ENCODE assay signal across 21 cellular contexts in genomic region chr6:166530211-166531045, GRCh38. TPM values are rescaled to one million over a fixed set of nuclear protein-coding genes. Genes with fewer than 3 reads are reported as not detected.
DNase-seq lines count a peak whose midpoint lies in the region; ATAC-seq, FAIRE-seq and TF ChIP-seq lines count a peak whose summit lies in the region.
"Had no signal": no experiment of that assay in that cellular context is flagged by ENCODE, and none has a peak within 500 bp of the region (broad histone marks: within the 10 kb centered on the region; RNA-seq: fewer than 3 reads in every experiment).

No MANE protein-coding gene starts in this region.

- ATAC-seq in HepG2 (peak; percentile 21; the same call in 2 of the 3 replicates), right lobe of liver (no peak), esophagus mucosa (peak; percentile 76), GM18868 (IDR thresholded peaks at IDR 0.05; ENCODE audit: unreplicated experiment) (no peak)
- ATAC-seq: GM12878, K562 had no signal

- no peaks in the 10 kb centered on the region for H3K4me1 ChIP-seq in HepG2 (ENCODE audit: insufficient read depth, low read length)
- H3K4me1 ChIP-seq in right lobe of liver = no peaks in the 10 kb centered on the region
- H3K4me1 ChIP-seq: HAP-1 had no signal

- CTCF ChIA-PET in HepG2 (lab: Yijun Ruan, JAX; ENCODE audit: low intra/inter-chr PET ratio, low total read pairs) = no interaction called here

- H3K36me3 ChIP-seq in HepG2 (replicated peaks in 1 of 2; ENCODE audit: control insufficient read depth in 1 of 2, insufficient read depth in 2 of 2, low read length in 2 of 2) (no peaks in the 10 kb centered on the region), right lobe of liver (no peaks in the 10 kb centered on the region)
- H3K36me3 ChIP-seq: HAP-1 had no signal

- no peak overlapping the region for H3K27ac ChIP-seq in HepG2 (ENCODE audit: extremely low read length, insufficient read depth, low read length)
- H3K27ac ChIP-seq in right lobe of liver = no peak overlapping the region
- H3K27ac ChIP-seq: C4-2B had no signal

- no TSS peak for BruUV-seq in HepG2 (replicated peaks; lab: Mats Ljungman, UMichigan)

- TF ChIP-seq CTCF in HepG2 (CRISPR knock-in tag; IDR thresholded peaks at IDR 0.05) (no peak), right lobe of liver (IDR thresholded peaks at IDR 0.05) (no peak)

- peaks cover 8 to 69% of the 10 kb centered on the region in 2 experiments; a peak in 4 of 5 replicates for H3K27me3 ChIP-seq in HepG2 (ENCODE audit: control insufficient read depth in 1 of 2, insufficient read depth in 2 of 2, low read length in 2 of 2)
- no peaks in the 10 kb centered on the region for H3K27me3 ChIP-seq in right lobe of liver

- TF ChIP-seq RAD21 in HepG2 (CRISPR knock-in tag; IDR thresholded peaks at IDR 0.05) = no peak

- TF ChIP-seq EP300 in HepG2 (IDR thresholded peaks at IDR 0.05; ENCODE audit: low read depth in 2 of 2, low read length in 2 of 2) = no peak
- no peak for TF ChIP-seq EP300 in HepG2 (CRISPR knock-in tag; IDR thresholded peaks at IDR 0.05; ENCODE audit: borderline replicate concordance)

- H3K4me3 ChIP-seq in HepG2 (replicated peaks in 1 of 3; ENCODE audit: insufficient read depth in 1 of 3, low read depth in 2 of 3, low read length in 3 of 3) (no peak overlapping the region), right lobe of liver (no peak overlapping the region)
- H3K4me3 ChIP-seq: GM12878, HAP-1, K562 had no signal

- no peak overlapping the region for H2AFZ ChIP-seq in HepG2 (ENCODE audit: low read length)

- no peak for TF ChIP-seq POLR2A in HepG2 (IDR thresholded peaks at IDR 0.05; ENCODE audit: insufficient read depth in 1 of 2, low read depth in 2 of 2, low read length in 2 of 2)
- TF ChIP-seq POLR2A in right lobe of liver (IDR thresholded peaks at IDR 0.05) = no peak

- no peak for FAIRE-seq in HepG2 (lab: Jason Lieb, UNC)
- FAIRE-seq: GM12878, GM18507, K562 had no signal

- H4K20me1 ChIP-seq in HepG2 (ENCODE audit: insufficient read depth, low read length) = no peaks in the 10 kb centered on the region

- WGBS in HepG2 (ENCODE audit: low lambda C conversion rate) = 23% methylated on average over 25 of the region's 26 CpGs
- WGBS in right lobe of liver (ENCODE audit: insufficient coverage, low coverage, low lambda C conversion rate, missing lambda C conversion rate) = 91% methylated on average over 8 of the region's 26 CpGs

- H3K9ac ChIP-seq in HepG2 (ENCODE audit: insufficient read depth, low read depth, low read length) = no peak overlapping the region

- H3K4me2 ChIP-seq in HepG2 (ENCODE audit: low read depth, low read length) = no peak overlapping the region

- H3K9me3 ChIP-seq in HepG2 (ENCODE audit: low read length) (no peaks in the 10 kb centered on the region), right lobe of liver (no peaks in the 10 kb centered on the region)
- H3K9me3 ChIP-seq: HAP-1 had no signal

- no peak for DNase-seq in HepG2 (ENCODE audit: low spot score)
- no peak for DNase-seq in right lobe of liver
- DNase-seq in SW480 (ENCODE audit: low spot score) = peak; percentile 70
- no peak for DNase-seq in activated CD4-positive, alpha-beta T cell treated with anti-CD3 and anti-CD28 coated beads for 4 hours
- no peak for DNase-seq in hepatic stellate cell (ENCODE audit: low spot score)
- no peak for DNase-seq in GDM1 (lab: John Stamatoyannopoulos, UW)
- DNase-seq: 8988T; NCI-H1048; NCI-H1694; NCI-H2107; NCI-H345; NCI-H69; NK-92 treated with Interleukin-12 subunit alpha and Interleukin-12 subunit beta, amount 100 ng/mL, for 24 hours; SHP77 treated with DMSO at 0.1 percent for 48 hours had no signal

- intact Hi-C loops in HepG2 (cut with micrococcal nuclease; ENCODE audit: unreplicated experiment) (no loop called here), right lobe of liver (cut with DNase I) (no loop called here)

- in situ Hi-C loops in HepG2 (cut with HindIII; ENCODE audit: extremely low pct_ligation_motif_present, low pct_unique_long_range_greater_than_20kb) = no loop called here

- H3K79me2 ChIP-seq in HepG2 (ENCODE audit: insufficient read depth, low read length) = no peaks in the 10 kb centered on the region

- POLR2A ChIA-PET in HepG2 (lab: Yijun Ruan, JAX) = no interaction called here

TF ChIP-seq in HepG2, 621 proteins besides CTCF, POLR2A, EP300 and RAD21:
- TF ChIP-seq ZBTB7B (CRISPR knock-in tag; IDR thresholded peaks at IDR 0.05) (no peak), ZBTB49 (CRISPR knock-in tag; IDR thresholded peaks at IDR 0.05; ENCODE audit: borderline replicate concordance) (no peak), PBX2 (CRISPR knock-in tag; IDR thresholded peaks at IDR 0.05) (no peak), SP2 (CRISPR knock-in tag; IDR thresholded peaks at IDR 0.05) (no peak), ZNF335 (CRISPR knock-in tag; IDR thresholded peaks at IDR 0.05) (no peak), NFE2 (CRISPR knock-in tag; IDR thresholded peaks at IDR 0.05) (0 out of 2 replicates have a peak, but pooled peaks have one; percentile 13), ZNF777 (CRISPR knock-in tag; IDR thresholded peaks at IDR 0.05) (no peak), ZNF501 (CRISPR knock-in tag; IDR thresholded peaks at IDR 0.05) (no peak)

RNA-seq across cellular contexts. Expression of gene RAMACL, which starts 56.0 kb away (rescaled TPM):
- total RNA-seq in HepG2 (2016; rRNA removed; fragmentation: Illumina TruSeq; extraction: Trizol) (0.09 TPM in 1 of 2 replicates, not detected in the other), right lobe of liver (1 to 10 TPM in 2 of 6 experiments, under 1 TPM in 4; 0.19 to 1.4 (median 0.65) TPM), esophagus mucosa (0.88 TPM)
- not detected in 2 replicates for total RNA-seq in HepG2 (2016; cell fraction: cytosol; rRNA removed; fragmentation: Illumina TruSeq; extraction: Trizol; ENCODE audit: low read depth)
- 0.09 and 0.15 TPM in 2 replicates for total RNA-seq in HepG2 (2016; cell fraction: insoluble cytoplasmic fraction; rRNA removed; fragmentation: Illumina TruSeq; extraction: Trizol)
- not detected in 2 replicates for total RNA-seq in HepG2 (2016; cell fraction: membrane; rRNA removed; fragmentation: Illumina TruSeq; extraction: Trizol)
- total RNA-seq in HepG2 (2016; cell fraction: nucleus; rRNA removed; fragmentation: Illumina TruSeq; extraction: Trizol) = not detected in 2 replicates
- polyA plus RNA-seq in HepG2 (2011; rRNA removed) = 0.14 and 0.29 TPM in 2 replicates
- 0.03 and 0.18 TPM in 2 replicates for polyA plus RNA-seq in HepG2 (2011; cell fraction: cytosol; rRNA removed)
- 0.09 TPM in 1 of 2 replicates, not detected in the other for polyA plus RNA-seq in HepG2 (2011; cell fraction: nucleus; rRNA removed)
- polyA plus RNA-seq in HepG2 (2012) = 0.19 and 0.84 TPM in 2 replicates
- not detected in 2 replicates for polyA plus RNA-seq in HepG2 (2016; cell fraction: cytosol; fragmentation: Illumina TruSeq; extraction: Trizol; ENCODE audit: low read depth)
- 0.15 and 0.32 TPM in 2 replicates for polyA plus RNA-seq in HepG2 (2016; cell fraction: insoluble cytoplasmic fraction; fragmentation: Illumina TruSeq; extraction: Trizol; ENCODE audit: low read depth)
- not detected in 2 replicates for polyA plus RNA-seq in HepG2 (2016; cell fraction: membrane; fragmentation: Illumina TruSeq; extraction: Trizol; ENCODE audit: low read depth)
- not detected in 2 replicates for polyA plus RNA-seq in HepG2 (2016; cell fraction: nucleus; fragmentation: Illumina TruSeq; extraction: Trizol; ENCODE audit: insufficient read depth, low read depth)
- 0.16 and 0.40 TPM in 2 replicates for polyA minus RNA-seq in HepG2 (2011; rRNA and poly(A)+ RNA removed; ENCODE audit: low replicate concordance)
- 0.26 TPM in 1 of 2 replicates, not detected in the other for polyA minus RNA-seq in HepG2 (2011; cell fraction: cytosol; rRNA and poly(A)+ RNA removed)
- 1.0 and 1.2 TPM in 2 replicates for polyA minus RNA-seq in HepG2 (2011; cell fraction: nucleus; rRNA and poly(A)+ RNA removed)

Comparison
In these comparisons a context has a peak if more than half of its experiments do, and no peak if none do; other contexts are left out.
1. ATAC-seq: peak in HepG2 (single experiment) and esophagus mucosa (single experiment); none in right lobe of liver (0 of 4) and GM18868 (single experiment).